In genomic region chr9:133114451-133114885, GRCh38 we compare ENCODE assay signal across 8 cellular contexts. TPM values are rescaled to one million over a fixed set of nuclear protein-coding genes. Genes with fewer than 3 reads are reported as not detected.
DNase-seq lines count a peak whose midpoint lies in the region; ATAC-seq, FAIRE-seq and TF ChIP-seq lines count a peak whose summit lies in the region.

No MANE protein-coding gene starts in this region.

- H3K4me1 Mint-ChIP-seq in osteocyte (ENCODE audit: unreplicated experiment): peaks cover 59% of the 10 kb centered on the region

- H3K4me3 ChIP-seq in epithelial cell of esophagus (ENCODE audit: low read length): no peak overlapping the region

- DNase-seq in D341Med (ENCODE audit: low spot score): peak; percentile 81
- peak; percentile 22 for DNase-seq in NCI-H1694 treated with DMSO at 0.1 percent for 48 hours (lab: John Stamatoyannopoulos, UW)
- peak; percentile 44 for DNase-seq in epithelial cell of esophagus (ENCODE audit: low read depth)
- peak; percentile 90 for DNase-seq in osteocyte (ENCODE audit: extremely low spot score, unreplicated experiment)
- no peak for DNase-seq in D721Med (ENCODE audit: insufficient read length, low spot score)
- no peak for DNase-seq in DMS53 (lab: John Stamatoyannopoulos, UW)
- DNase-seq in UCSD-AML1 (lab: John Stamatoyannopoulos, UW; ENCODE audit: unreplicated experiment): no peak

- H3K36me3 Mint-ChIP-seq in osteocyte (ENCODE audit: unreplicated experiment): peaks cover 7% of the 10 kb centered on the region

- no peak for ATAC-seq in GM21515 (IDR thresholded peaks at IDR 0.05; ENCODE audit: unreplicated experiment)

- no peak for FAIRE-seq in D721Med (lab: Jason Lieb, UNC)

- H3K27me3 Mint-ChIP-seq in osteocyte (ENCODE audit: unreplicated experiment): no peaks in the 10 kb centered on the region

- no peak for TF ChIP-seq CTCF in epithelial cell of esophagus (IDR thresholded peaks at IDR 0.05; ENCODE audit: insufficient read depth, low read depth, low read length, missing control alignments)
- no peak for TF ChIP-seq CTCF in osteocyte (IDR thresholded peaks at IDR 0.05)
- TF ChIP-seq CTCF in D721Med (IDR thresholded peaks at IDR 0.05; ENCODE audit: insufficient read depth, missing control alignments): no peak

- H3K4me3 Mint-ChIP-seq in osteocyte (ENCODE audit: unreplicated experiment): no peak overlapping the region

- H3K27ac Mint-ChIP-seq in osteocyte (ENCODE audit: unreplicated experiment): peak overlapping the region; percentile 88

- no peaks in the 10 kb centered on the region for H3K9me3 Mint-ChIP-seq in osteocyte (ENCODE audit: unreplicated experiment)

RNA-seq across cellular contexts. Expression of gene RALGDS, which starts 6.6 kb away (rescaled TPM):
- 35.1 and 38.4 TPM in 2 replicates for total RNA-seq in osteocyte

RNA-seq across cellular contexts. Expression of gene GBGT1, which starts 49.2 kb away (rescaled TPM):
- 3.1 and 4.1 TPM in 2 replicates for total RNA-seq in osteocyte

RNA-seq across cellular contexts. Expression of gene CEL, which starts 52.7 kb away (rescaled TPM):
- 1.3 and 1.9 TPM in 2 replicates for total RNA-seq in osteocyte

Comparison
In these comparisons a context has a peak if more than half of its experiments do, and no peak if none do; other contexts are left out.
1. DNase-seq: peak in D341Med (single experiment), NCI-H1694 treated with DMSO at 0.1 percent for 48 hours (single experiment), epithelial cell of esophagus (single experiment) and osteocyte (single experiment); none in D721Med (single experiment), DMS53 (single experiment) and UCSD-AML1 (single experiment).